8 cellular contexts compared by ENCODE assay signal in genomic region chr1:39653546-39654031, GRCh38. TPM values are rescaled to one million over a fixed set of nuclear protein-coding genes. Genes with fewer than 3 reads are reported as not detected.
DNase-seq lines count a peak whose midpoint lies in the region; ATAC-seq and TF ChIP-seq lines count a peak whose summit lies in the region.

No MANE protein-coding gene starts in this region.

- no peak overlapping the region for H3K27ac ChIP-seq in RWPE1

- no peak overlapping the region for H3K4me3 Mint-ChIP-seq in activated T-helper 17 cell treated with anti-CD3 and anti-CD28 coated beads, Interleukin-2, amount 50 U/mL, for 72 hours

- H3K27me3 Mint-ChIP-seq in activated T-helper 17 cell treated with anti-CD3 and anti-CD28 coated beads, Interleukin-2, amount 50 U/mL, for 72 hours: no peaks in the 10 kb centered on the region

- POLR2A ChIA-PET in RWPE1 (lab: Yijun Ruan, JAX; ENCODE audit: low non-redundant PET): no interaction called here

- peak overlapping the region in 1 of 2 donors; percentile 37 for H3K4me3 ChIP-seq in foreskin fibroblast (ENCODE audit: low read depth in 1 of 2, low read length in 2 of 2)

- CTCF ChIA-PET in RWPE1 (lab: Yijun Ruan, JAX): interaction anchor here (0.6 to 2.5 kb wide), 16 partner anchors 9 to 1959 kb away, joined by 3 to 15 read pairs (median 4); partner anchors contain the start of gene NT5C1A

- H3K36me3 Mint-ChIP-seq in activated T-helper 17 cell treated with anti-CD3 and anti-CD28 coated beads, Interleukin-2, amount 50 U/mL, for 72 hours (ENCODE audit: low read depth): no peaks in the 10 kb centered on the region

- ATAC-seq in activated T-helper 17 cell treated with anti-CD3 and anti-CD28 coated beads, Interleukin-2, amount 50 U/mL, for 72 hours (replicated peaks): peak; percentile 77
- ATAC-seq in omental fat pad (ENCODE audit: low FRiP score) (peak; percentile 86), GM18861 (IDR thresholded peaks at IDR 0.05; ENCODE audit: unreplicated experiment) (no peak)

- H3K4me1 Mint-ChIP-seq in activated T-helper 17 cell treated with anti-CD3 and anti-CD28 coated beads, Interleukin-2, amount 50 U/mL, for 72 hours: peaks cover 9% of the 10 kb centered on the region

- DNase-seq in DMS153 treated with DMSO at 0.1 percent for 48 hours (lab: John Stamatoyannopoulos, UW; ENCODE audit: unreplicated experiment) (peak; percentile 95), KG1 (lab: John Stamatoyannopoulos, UW) (peak; percentile 11), RWPE1 (ENCODE audit: low spot score) (peak; percentile 60), foreskin fibroblast (peak; percentile 69 to 91), omental fat pad (ENCODE audit: low spot score) (peak; percentile 68), superior temporal gyrus (ENCODE audit: extremely low spot score) (peak; percentile 89)

- H3K27ac Mint-ChIP-seq in activated T-helper 17 cell treated with anti-CD3 and anti-CD28 coated beads, Interleukin-2, amount 50 U/mL, for 72 hours: no peak overlapping the region

- no peaks in the 10 kb centered on the region for H3K9me3 Mint-ChIP-seq in activated T-helper 17 cell treated with anti-CD3 and anti-CD28 coated beads, Interleukin-2, amount 50 U/mL, for 72 hours

- TF ChIP-seq CTCF in RWPE1 (conservative IDR thresholded peaks at IDR 0.05; ENCODE audit: low read depth) (peak; percentile 87), foreskin fibroblast (IDR thresholded peaks at IDR 0.05; ENCODE audit: low read depth, low read length) (peak; percentile 88), omental fat pad (IDR thresholded peaks at IDR 0.05) (peak in 1 of 3 donors; percentile 33)

RNA-seq across cellular contexts. Expression of gene HEYL, which starts 14.1 kb away (rescaled TPM):
- total RNA-seq in activated T-helper 17 cell treated with anti-CD3 and anti-CD28 coated beads, Interleukin-2, amount 50 U/mL, for 72 hours: under 1 TPM in 1 of 2 donors, not detected in 1; 0.40 TPM
- 1 to 10 TPM; 3.3 to 6.5 (median 5.3) TPM for total RNA-seq in omental fat pad

RNA-seq across cellular contexts. Expression of gene NT5C1A, which starts 18.3 kb away (rescaled TPM):
- not detected for total RNA-seq in activated T-helper 17 cell treated with anti-CD3 and anti-CD28 coated beads, Interleukin-2, amount 50 U/mL, for 72 hours
- total RNA-seq in omental fat pad: 1 to 10 TPM in 1 of 4 donors, not detected in 3; 1.3 TPM

RNA-seq across cellular contexts. Expression of gene HPCAL4, which starts 37.6 kb away (rescaled TPM):
- total RNA-seq in activated T-helper 17 cell treated with anti-CD3 and anti-CD28 coated beads, Interleukin-2, amount 50 U/mL, for 72 hours: 1 to 10 TPM in 1 of 2 donors, under 1 TPM in 1; 0.50 to 1.2 TPM
- total RNA-seq in omental fat pad: under 1 TPM in 3 of 4 donors, not detected in 1; 0.16 to 0.74 (median 0.24) TPM

Comparison
In these comparisons a context has a peak if more than half of its experiments do, and no peak if none do; other contexts are left out.
1. DNase-seq: peak in every context shown above with its lines; median percentile 95 in DMS153 treated with DMSO at 0.1 percent for 48 hours; 89 in superior temporal gyrus; 80 in foreskin fibroblast; 68 in omental fat pad; 60 in RWPE1; 11 in KG1.